ENCODE assay signal across 8 cellular contexts in the genomic region with DNA sequence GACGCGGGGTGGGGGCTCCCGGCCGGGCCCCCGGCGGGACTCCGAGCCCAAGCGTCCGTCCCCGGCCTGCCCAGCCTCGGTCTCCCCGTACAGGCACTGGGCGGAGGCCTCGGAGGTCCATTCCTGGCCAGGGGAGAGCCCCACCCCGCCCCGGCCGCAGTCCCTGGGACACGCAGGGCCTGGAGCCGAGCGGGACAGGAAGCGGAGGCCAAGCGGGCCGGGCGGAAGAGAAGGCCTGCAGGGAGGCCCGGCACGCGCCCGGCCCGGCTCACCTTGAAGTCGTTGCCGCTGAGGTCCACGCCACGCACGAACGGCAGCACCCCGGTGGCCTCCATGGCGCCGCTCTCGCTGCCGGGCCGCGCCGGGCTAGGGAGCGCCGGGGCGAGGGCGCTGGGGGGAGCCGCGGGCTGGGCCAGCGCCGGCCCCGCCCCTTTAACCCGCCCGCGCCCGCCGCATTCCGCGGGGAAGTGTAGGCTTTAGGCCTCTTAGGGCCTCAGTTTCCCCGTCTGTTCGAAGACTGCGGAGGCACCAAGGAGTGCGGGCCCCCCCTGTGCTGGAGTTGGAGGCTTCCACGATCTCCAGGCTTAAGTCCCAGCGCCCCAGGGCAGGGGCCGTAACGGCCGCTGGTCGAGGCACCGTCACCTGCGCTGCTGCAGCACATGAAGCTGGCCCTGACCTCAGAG. TPM values are rescaled to one million over a fixed set of nuclear protein-coding genes. Genes with fewer than 3 reads are reported as not detected.
DNase-seq lines count a peak whose midpoint lies in the region; ATAC-seq, FAIRE-seq and TF ChIP-seq lines count a peak whose summit lies in the region.

FLII (minus strand) TSS at position 383 of the 683 bp plus-strand sequence; CDS start at position 335, 48 bp downstream.

- H3K36me3 Mint-ChIP-seq in natural killer cell, result no peaks in the 10 kb centered on the region

- peak within 1 kb of the TSS; percentile 81 to 95 (median 90) for H3K9ac ChIP-seq in subcutaneous abdominal adipose tissue (ENCODE audit: low read length in 5 of 5)

- H3K4me3 ChIP-seq in DOHH2 (ENCODE audit: low read length) (peak within 1 kb of the TSS; percentile 92), HFF-Myc (replicated peaks; ENCODE audit: low read depth, low read length) (peak within 1 kb of the TSS; percentile 84), fibroblast of villous mesenchyme (ENCODE audit: low read depth, low read length) (peak within 1 kb of the TSS; percentile 83), subcutaneous abdominal adipose tissue (ENCODE audit: low read depth in 1 of 5, low read length in 5 of 5) (peak within 1 kb of the TSS; percentile 73 to 92 (median 86))

- peaks cover 17 to 36% of the 10 kb centered on the region in 2 donors for H3K4me1 Mint-ChIP-seq in natural killer cell

- no peak for TF ChIP-seq CTCF in DOHH2 (IDR thresholded peaks at IDR 0.05; ENCODE audit: low read depth, low read length, poor library complexity, severe bottlenecking)
- no peak for TF ChIP-seq CTCF in HFF-Myc (IDR thresholded peaks at IDR 0.05; ENCODE audit: low read depth, low read length, missing control alignments)
- no peak for TF ChIP-seq CTCF in fibroblast of villous mesenchyme (IDR thresholded peaks at IDR 0.05; ENCODE audit: insufficient read depth, low read depth, low read length)
- TF ChIP-seq CTCF in natural killer cell (IDR thresholded peaks at IDR 0.05), result no peak

- H3K36me3 ChIP-seq in DOHH2 (ENCODE audit: control insufficient read depth, low read length) (peaks cover 34% of the 10 kb centered on the region), subcutaneous abdominal adipose tissue (ENCODE audit: control insufficient read depth in 5 of 5, insufficient read depth in 5 of 5, low read length in 5 of 5) (peaks cover 0 to 41% (median 38%) of the 10 kb centered on the region in 5 donors)

- intact Hi-C loops in natural killer cell (cut with micrococcal nuclease), result loop anchor here (5.0 kb wide), 1 partner anchor 76 kb away; the partner anchor contains the start of gene ALKBH5

- ATAC-seq in natural killer cell, result peak; percentile 41 to 64 (median 55)
- ATAC-seq in HG02938 (IDR thresholded peaks at IDR 0.05; ENCODE audit: unreplicated experiment), result no peak

- H3K27ac Mint-ChIP-seq in natural killer cell, result peak within 1 kb of the TSS; percentile 81 to 96

- no peaks in the 10 kb centered on the region for H3K9me2 ChIP-seq in DOHH2 (replicated peaks; ENCODE audit: control insufficient read depth, low read length)

- no peaks in the 10 kb centered on the region for H3K9me3 Mint-ChIP-seq in natural killer cell

- 0 out of 2 replicates have a peak, but pooled peaks cover 7% of the 10 kb centered on the region for H4K20me1 ChIP-seq in DOHH2 (ENCODE audit: control insufficient read depth, insufficient read depth, low read depth, low read length)

- H3K9me3 ChIP-seq in DOHH2 (ENCODE audit: control insufficient read depth, insufficient read depth, low read length), result no peaks in the 10 kb centered on the region
- no peaks in the 10 kb centered on the region for H3K9me3 ChIP-seq in subcutaneous abdominal adipose tissue (ENCODE audit: control insufficient read depth in 5 of 5, low read length in 5 of 5)

- no peak for FAIRE-seq in RCC 7860 (lab: Jason Lieb, UNC)

- no peaks in the 10 kb centered on the region for H3K27me3 Mint-ChIP-seq in natural killer cell (ENCODE audit: low read depth in 2 of 2)

- peaks cover 24% of the 10 kb centered on the region for H3K79me2 ChIP-seq in DOHH2 (ENCODE audit: control insufficient read depth, low read length)

- no peaks in the 10 kb centered on the region for H3F3A ChIP-seq in DOHH2 (ENCODE audit: control insufficient read depth, insufficient read depth)

- H3K27me3 ChIP-seq in DOHH2 (ENCODE audit: control insufficient read depth, low read length) (no peaks in the 10 kb centered on the region), subcutaneous abdominal adipose tissue (ENCODE audit: control insufficient read depth in 5 of 5, insufficient read depth in 4 of 5, low read length in 5 of 5) (no peaks in the 10 kb centered on the region)

- DNase-seq in HFF-Myc (ENCODE audit: extremely low read depth, low read depth) (no peak), RCC 7860 (ENCODE audit: low spot score) (peak; percentile 10), activated gamma-delta T cell (lab: John Stamatoyannopoulos, UW) (peak; percentile 43), fibroblast of villous mesenchyme (ENCODE audit: low read depth) (peak; percentile 47), natural killer cell (peak; percentile 54)

- H3K27ac ChIP-seq in DOHH2 (ENCODE audit: low read depth, low read length), result peak within 1 kb of the TSS; percentile 31
- H3K27ac ChIP-seq in subcutaneous abdominal adipose tissue (ENCODE audit: low read depth, low read length), result peak within 1 kb of the TSS; percentile 96

- H3K4me2 ChIP-seq in DOHH2 (ENCODE audit: low read length), result peak within 1 kb of the TSS; percentile 87

- H3K4me3 Mint-ChIP-seq in natural killer cell, result peak within 1 kb of the TSS; percentile 97

- H3K4me1 ChIP-seq in DOHH2 (ENCODE audit: control insufficient read depth, low read length), result peaks cover 34% of the 10 kb centered on the region
- peaks cover 5 to 56% (median 52%) of the 10 kb centered on the region in 5 donors for H3K4me1 ChIP-seq in subcutaneous abdominal adipose tissue (ENCODE audit: control insufficient read depth in 5 of 5, insufficient read depth in 5 of 5, low read length in 5 of 5)

RNA-seq across cellular contexts. Expression of gene FLII, which starts in this region (rescaled TPM):
- total RNA-seq in fibroblast of villous mesenchyme (205 and 244 TPM in 2 replicates), natural killer cell (100 to 1,000 TPM; 286 to 342 (median 327) TPM)
